Comparison of ENCODE assay signal across 3 cellular contexts in genomic region chr6:166774770-166775169, GRCh38.
"Had no signal": no experiment of that assay in that cellular context is flagged by ENCODE, and none has a peak within 500 bp of the region (broad histone marks: within the 10 kb centered on the region; RNA-seq: fewer than 3 reads in every experiment).

No MANE protein-coding gene starts in this region.

- H3K27me3 ChIP-seq: ascending aorta, right atrium auricular region, uterus had no signal

- H3K27ac ChIP-seq: ascending aorta, right atrium auricular region, uterus had no signal

- H3K4me1 ChIP-seq: ascending aorta, right atrium auricular region, uterus had no signal

- H3K36me3 ChIP-seq: ascending aorta, right atrium auricular region, uterus had no signal

- H3K4me3 ChIP-seq: ascending aorta, right atrium auricular region, uterus had no signal

- H3K9me3 ChIP-seq: ascending aorta, right atrium auricular region, uterus had no signal
